15 cellular contexts compared by ENCODE assay signal in genomic region chr11:61315260-61315659, GRCh38. TPM values are rescaled to one million over a fixed set of nuclear protein-coding genes. Genes with fewer than 3 reads are reported as not detected.
DNase-seq lines count a peak whose midpoint lies in the region; ATAC-seq and TF ChIP-seq lines count a peak whose summit lies in the region.
"Had no signal": no experiment of that assay in that cellular context is flagged by ENCODE, and none has a peak within 500 bp of the region (broad histone marks: within the 10 kb centered on the region; RNA-seq: fewer than 3 reads in every experiment).

No MANE protein-coding gene starts in this region.

- H2AFZ ChIP-seq in GM23338: no peak overlapping the region

- no peak overlapping the region for H3K27ac Mint-ChIP-seq in GM23338
- H3K27ac Mint-ChIP-seq in activated CD4-positive, alpha-beta memory T cell treated with anti-CD3 and anti-CD28 coated beads, Interleukin-2, amount 10 ng/mL, durations not matched to agents 7 days and 5 days: no peak overlapping the region
- H3K27ac Mint-ChIP-seq: CD8-positive, alpha-beta T cell; IgD-negative memory B cell had no signal

- no peak overlapping the region for H3K27ac ChIP-seq in GM23338 (ENCODE audit: low read depth)
- no peak overlapping the region for H3K27ac ChIP-seq in RWPE1
- H3K27ac ChIP-seq in foreskin keratinocyte: no peak overlapping the region
- H3K27ac ChIP-seq: A549, C4-2B had no signal

- H4K20me1 ChIP-seq in GM23338 (replicated peaks; ENCODE audit: insufficient read depth): peaks cover 9% of the 10 kb centered on the region

- in situ Hi-C loops in Caki2 (cut with HindIII; ENCODE audit: low pct_unique_long_range_greater_than_20kb, low sequenced_read_pairs): no loop called here

- H3K27me3 Mint-ChIP-seq in GM23338 (ENCODE audit: insufficient read depth, low read depth, poor library complexity): no peaks in the 10 kb centered on the region
- no peaks in the 10 kb centered on the region for H3K27me3 Mint-ChIP-seq in activated CD4-positive, alpha-beta memory T cell treated with anti-CD3 and anti-CD28 coated beads, Interleukin-2, amount 10 ng/mL, durations not matched to agents 7 days and 5 days
- H3K27me3 Mint-ChIP-seq: IgD-negative memory B cell had no signal

- H3K4me3 Mint-ChIP-seq in GM23338: no peak overlapping the region
- H3K4me3 Mint-ChIP-seq in activated CD4-positive, alpha-beta memory T cell treated with anti-CD3 and anti-CD28 coated beads, Interleukin-2, amount 10 ng/mL, durations not matched to agents 7 days and 5 days: no peak overlapping the region
- H3K4me3 Mint-ChIP-seq: CD8-positive, alpha-beta T cell; IgD-negative memory B cell had no signal

- POLR2A ChIA-PET in RWPE1 (lab: Yijun Ruan, JAX; ENCODE audit: low non-redundant PET): interaction anchor here (0.7 kb wide), 1 partner anchor 23 kb away, joined by 4 read pairs; no protein-coding TSS in a partner anchor
- POLR2A ChIA-PET in activated CD4-positive, alpha-beta memory T cell treated with anti-CD3 and anti-CD28 coated beads, Interleukin-2, amount 10 ng/mL, durations not matched to agents 7 days and 5 days (lab: Charles Lee): interaction anchor here (1.5 kb wide), 1 partner anchor 16 kb away, joined by 4 read pairs; no protein-coding TSS in a partner anchor

- H3K36me3 ChIP-seq in GM23338 (ENCODE audit: insufficient read depth): peaks cover 67% of the 10 kb centered on the region

- TF ChIP-seq CTCF in GM23338 (conservative IDR thresholded peaks at IDR 0.05; ENCODE audit: low read depth in 2 of 2): no peak
- TF ChIP-seq CTCF in RWPE1 (conservative IDR thresholded peaks at IDR 0.05; ENCODE audit: low read depth): no peak
- no peak for TF ChIP-seq CTCF in foreskin keratinocyte (conservative IDR thresholded peaks at IDR 0.05)

- ATAC-seq in GM23338 (no peak), foreskin keratinocyte (peak; percentile 61)
- ATAC-seq: A549; CD8-positive, alpha-beta T cell; HCT116 had no signal

- CTCF ChIA-PET in RWPE1 (lab: Yijun Ruan, JAX): interaction anchor here (0.6 kb wide), 1 partner anchor 61 kb away, joined by 3 read pairs; no protein-coding TSS in a partner anchor
- CTCF ChIA-PET in activated CD4-positive, alpha-beta memory T cell treated with anti-CD3 and anti-CD28 coated beads, Interleukin-2, amount 10 ng/mL, durations not matched to agents 7 days and 5 days (lab: Charles Lee): no interaction called here

- 0 out of 2 replicates have a peak, but pooled peaks cover 2% of the 10 kb centered on the region for H3F3A ChIP-seq in GM23338 (replicated peaks; ENCODE audit: low read depth)

- no peaks in the 10 kb centered on the region for H3K9me2 ChIP-seq in GM23338 (ENCODE audit: insufficient read depth)

- H3K9me3 Mint-ChIP-seq in GM23338: no peaks in the 10 kb centered on the region
- H3K9me3 Mint-ChIP-seq in activated CD4-positive, alpha-beta memory T cell treated with anti-CD3 and anti-CD28 coated beads, Interleukin-2, amount 10 ng/mL, durations not matched to agents 7 days and 5 days: no peaks in the 10 kb centered on the region
- H3K9me3 Mint-ChIP-seq: CD8-positive, alpha-beta T cell; IgD-negative memory B cell had no signal

- DNase-seq in Caki2 (ENCODE audit: low read depth) (peak; percentile 19), GM23338 (ENCODE audit: low spot score) (no peak), RWPE1 (ENCODE audit: low spot score) (peak; percentile 13), foreskin keratinocyte (peak in 1 of 2 donors; percentile 33), epidermal melanocyte (ENCODE audit: insufficient read length, low spot score) (no peak)
- no peak for DNase-seq in activated CD4-positive, alpha-beta T cell treated with anti-CD3 and anti-CD28 coated beads for 4 hours
- no peak for DNase-seq in activated CD4-positive, alpha-beta memory T cell treated with anti-CD3 and anti-CD28 coated beads, Interleukin-2, amount 10 ng/mL, durations not matched to agents 7 days and 5 days
- DNase-seq: BE2C; CD8-positive, alpha-beta T cell; COR-L47 had no signal

- no peaks in the 10 kb centered on the region for H3K27me3 ChIP-seq in GM23338 (ENCODE audit: insufficient read depth)
- H3K27me3 ChIP-seq in foreskin keratinocyte: no peaks in the 10 kb centered on the region
- H3K27me3 ChIP-seq: BE2C had no signal

- no peaks in the 10 kb centered on the region for H3K4me1 Mint-ChIP-seq in GM23338
- H3K4me1 Mint-ChIP-seq in activated CD4-positive, alpha-beta memory T cell treated with anti-CD3 and anti-CD28 coated beads, Interleukin-2, amount 10 ng/mL, durations not matched to agents 7 days and 5 days: no peaks in the 10 kb centered on the region
- H3K4me1 Mint-ChIP-seq: IgD-negative memory B cell had no signal

- H3K4me2 ChIP-seq in GM23338: no peak overlapping the region
- H3K4me2 ChIP-seq: A549 had no signal

- H3K79me2 ChIP-seq in GM23338 (replicated peaks; ENCODE audit: insufficient read depth): no peaks in the 10 kb centered on the region

- peaks cover 70% of the 10 kb centered on the region for H3K36me3 Mint-ChIP-seq in GM23338 (ENCODE audit: low read depth)
- H3K36me3 Mint-ChIP-seq in activated CD4-positive, alpha-beta memory T cell treated with anti-CD3 and anti-CD28 coated beads, Interleukin-2, amount 10 ng/mL, durations not matched to agents 7 days and 5 days (ENCODE audit: low read depth): peaks cover 48% of the 10 kb centered on the region

- H3K4me1 ChIP-seq in GM23338 (ENCODE audit: insufficient read depth): no peaks in the 10 kb centered on the region
- no peaks in the 10 kb centered on the region for H3K4me1 ChIP-seq in foreskin keratinocyte
- H3K4me1 ChIP-seq: A549, BE2C had no signal

- no peak overlapping the region for H3K4me3 ChIP-seq in GM23338
- H3K4me3 ChIP-seq: A549 had no signal

TF ChIP-seq in GM23338, 12 proteins besides CTCF, POLR2A, EP300 and RAD21 (continues in another document):
- TF ChIP-seq POLR2AphosphoS5 (IDR thresholded peaks at IDR 0.05; ENCODE audit: low read depth): no peak
- TF ChIP-seq CREB1 (CRISPR knock-in tag; IDR thresholded peaks at IDR 0.05; ENCODE audit: low read depth): no peak

RNA-seq across cellular contexts. Expression of gene DDB1, which starts 17.6 kb away (rescaled TPM):
- 151 and 154 TPM in 2 replicates for total RNA-seq in Caki2 (2014; rRNA removed; shearing (Covaris generic); ENCODE audit: low replicate concordance)
- total RNA-seq in GM23338 (2014; rRNA removed; shearing (Covaris generic)): 282 and 292 TPM in 2 replicates
- polyA plus RNA-seq in GM23338 (2016; fragmentation: Nextera tagmentation; extraction: Ambion mirVana): 102 and 109 TPM in 2 replicates
- 188 and 189 TPM in 2 replicates for total RNA-seq in foreskin keratinocyte
- 144 and 146 TPM in 2 replicates for polyA plus RNA-seq in foreskin keratinocyte
- total RNA-seq in activated CD4-positive, alpha-beta memory T cell treated with anti-CD3 and anti-CD28 coated beads, Interleukin-2, amount 10 ng/mL, durations not matched to agents 7 days and 5 days: 100 to 1,000 TPM; 166 to 174 TPM

RNA-seq across cellular contexts. Expression of gene TKFC, which starts 17.8 kb away (rescaled TPM):
- 69.5 and 73.5 TPM in 2 replicates for total RNA-seq in Caki2 (2014; rRNA removed; shearing (Covaris generic); ENCODE audit: low replicate concordance)
- 27.0 and 46.9 TPM in 2 replicates for total RNA-seq in GM23338 (2014; rRNA removed; shearing (Covaris generic))
- 21.1 and 21.7 TPM in 2 replicates for polyA plus RNA-seq in GM23338 (2016; fragmentation: Nextera tagmentation; extraction: Ambion mirVana)
- 26.2 and 26.6 TPM in 2 replicates for total RNA-seq in foreskin keratinocyte
- 31.4 and 32.4 TPM in 2 replicates for polyA plus RNA-seq in foreskin keratinocyte
- total RNA-seq in activated CD4-positive, alpha-beta memory T cell treated with anti-CD3 and anti-CD28 coated beads, Interleukin-2, amount 10 ng/mL, durations not matched to agents 7 days and 5 days: 10 to 100 TPM; 49.6 to 51.5 TPM

RNA-seq across cellular contexts. Expression of gene VWCE, which starts 20.1 kb away (rescaled TPM):
- total RNA-seq in Caki2 (2014; rRNA removed; shearing (Covaris generic); ENCODE audit: low replicate concordance): not detected in 2 replicates
- 13.1 and 16.9 TPM in 2 replicates for total RNA-seq in GM23338 (2014; rRNA removed; shearing (Covaris generic))
- polyA plus RNA-seq in GM23338 (2016; fragmentation: Nextera tagmentation; extraction: Ambion mirVana) (9.7 and 9.9 TPM in 2 replicates), foreskin keratinocyte (0.46 and 0.48 TPM in 2 replicates)
- 0.25 and 0.48 TPM in 2 replicates for total RNA-seq in foreskin keratinocyte
- total RNA-seq in activated CD4-positive, alpha-beta memory T cell treated with anti-CD3 and anti-CD28 coated beads, Interleukin-2, amount 10 ng/mL, durations not matched to agents 7 days and 5 days: 1 to 10 TPM in 1 of 2 experiments, under 1 TPM in 1; 0.98 to 1.7 TPM
- total RNA-seq: Daoy had no signal

RNA-seq across cellular contexts. Expression of gene CYB561A3, which starts 46.4 kb away (rescaled TPM):
- total RNA-seq in Caki2 (2014; rRNA removed; shearing (Covaris generic); ENCODE audit: low replicate concordance): 56.1 and 59.9 TPM in 2 replicates
- total RNA-seq in GM23338 (2014; rRNA removed; shearing (Covaris generic)): 20.9 and 30.8 TPM in 2 replicates
- 7.8 and 9.8 TPM in 2 replicates for polyA plus RNA-seq in GM23338 (2016; fragmentation: Nextera tagmentation; extraction: Ambion mirVana)
- total RNA-seq in foreskin keratinocyte: 40.1 and 42.5 TPM in 2 replicates
- 43.0 and 44.7 TPM in 2 replicates for polyA plus RNA-seq in foreskin keratinocyte
- 10 to 100 TPM; 36.0 to 38.6 TPM for total RNA-seq in activated CD4-positive, alpha-beta memory T cell treated with anti-CD3 and anti-CD28 coated beads, Interleukin-2, amount 10 ng/mL, durations not matched to agents 7 days and 5 days

RNA-seq across cellular contexts. Expression of gene TMEM138, which starts 46.9 kb away (rescaled TPM):
- 13.2 and 31.3 TPM in 2 replicates for total RNA-seq in Caki2 (2014; rRNA removed; shearing (Covaris generic); ENCODE audit: low replicate concordance)
- total RNA-seq in GM23338 (2014; rRNA removed; shearing (Covaris generic)): 26.9 and 30.2 TPM in 2 replicates
- 32.1 and 37.0 TPM in 2 replicates for polyA plus RNA-seq in GM23338 (2016; fragmentation: Nextera tagmentation; extraction: Ambion mirVana)
- 41.4 and 46.2 TPM in 2 replicates for total RNA-seq in foreskin keratinocyte
- 74.4 and 78.1 TPM in 2 replicates for polyA plus RNA-seq in foreskin keratinocyte
- total RNA-seq in activated CD4-positive, alpha-beta memory T cell treated with anti-CD3 and anti-CD28 coated beads, Interleukin-2, amount 10 ng/mL, durations not matched to agents 7 days and 5 days: 10 to 100 TPM; 45.5 to 50.0 TPM

Comparison
In these comparisons a context has a peak if more than half of its experiments do, and no peak if none do; other contexts are left out.
1. DNase-seq: peak in Caki2 (single experiment) and RWPE1 (single experiment); none in GM23338 (single experiment), activated CD4-positive, alpha-beta T cell treated with anti-CD3 and anti-CD28 coated beads for 4 hours (0 of 2), epidermal melanocyte (single experiment) and activated CD4-positive, alpha-beta memory T cell treated with anti-CD3 and anti-CD28 coated beads, Interleukin-2, amount 10 ng/mL, durations not matched to agents 7 days and 5 days (single experiment).